11 cellular contexts compared by ENCODE assay signal in genomic region chr16:20423772-20424128, GRCh38. TPM values are rescaled to one million over a fixed set of nuclear protein-coding genes. Genes with fewer than 3 reads are reported as not detected.
"Had no signal": no experiment of that assay in that cellular context is flagged by ENCODE, and none has a peak within 500 bp of the region (broad histone marks: within the 10 kb centered on the region; RNA-seq: fewer than 3 reads in every experiment).

No MANE protein-coding gene starts in this region.

RNA-seq across cellular contexts. Expression of gene ACSM5, which starts 14.4 kb away (rescaled TPM):
- total RNA-seq: OCI-LY7, PC-3, PC-9, RPMI7951, SJCRH30, SJSA1, SK-MEL-5 had no signal
- polyA plus RNA-seq: SK-N-SH had no signal

RNA-seq across cellular contexts. Expression of gene PDILT, which starts 19.2 kb away (rescaled TPM):
- total RNA-seq: OCI-LY7, PC-3, PC-9, Peyer's patch, Right ventricle myocardium inferior, Right ventricle myocardium superior, RPMI7951, SJCRH30, SJSA1, SK-MEL-5 had no signal
- polyA plus RNA-seq: SK-N-SH had no signal

RNA-seq across cellular contexts. Expression of gene ACSM2A, which starts 27.6 kb away (rescaled TPM):
- total RNA-seq: OCI-LY7, PC-3, PC-9, Peyer's patch, Right ventricle myocardium inferior, Right ventricle myocardium superior, RPMI7951, SJCRH30, SJSA1, SK-MEL-5 had no signal
- polyA plus RNA-seq: SK-N-SH had no signal
